ENCODE assay signal across 9 cellular contexts in genomic region chr6:6811151-6812002, GRCh38.
DNase-seq lines count a peak whose midpoint lies in the region; ATAC-seq and TF ChIP-seq lines count a peak whose summit lies in the region.
"Had no signal": no experiment of that assay in that cellular context is flagged by ENCODE, and none has a peak within 500 bp of the region (broad histone marks: within the 10 kb centered on the region; RNA-seq: fewer than 3 reads in every experiment).

No MANE protein-coding gene starts in this region.

- no peaks in the 10 kb centered on the region for H3K36me3 Mint-ChIP-seq in activated CD4-positive, alpha-beta memory T cell treated with anti-CD3 and anti-CD28 coated beads, Interleukin-2, amount 10 ng/mL, durations not matched to agents 7 days and 5 days (ENCODE audit: low read depth)

- H3F3A ChIP-seq in Loucy (ENCODE audit: low read depth) = no peaks in the 10 kb centered on the region

- no peaks in the 10 kb centered on the region for H3K9me2 ChIP-seq in Loucy (replicated peaks; ENCODE audit: low read depth, low read length)

- ATAC-seq in Right ventricle myocardium superior (ENCODE audit: poor library complexity) (peak; percentile 49), HG03135 (IDR thresholded peaks at IDR 0.05; ENCODE audit: unreplicated experiment) (no peak), HG02884 (IDR thresholded peaks at IDR 0.05; ENCODE audit: unreplicated experiment) (no peak)

- no peaks in the 10 kb centered on the region for H3K27me3 ChIP-seq in Loucy (ENCODE audit: insufficient read depth, low read length, poor library complexity, severe bottlenecking)
- H3K27me3 ChIP-seq: uterus had no signal

- POLR2A ChIA-PET in activated CD4-positive, alpha-beta memory T cell treated with anti-CD3 and anti-CD28 coated beads, Interleukin-2, amount 10 ng/mL, durations not matched to agents 7 days and 5 days (lab: Charles Lee) = interaction anchor here (0.9 to 1.2 kb wide), 3 partner anchors 12 to 61 kb away, joined by 3 read pairs; no protein-coding TSS in a partner anchor

- intact Hi-C loops in Right ventricle myocardium superior (cut with DNase I) = no loop called here

- H3K4me1 Mint-ChIP-seq in activated CD4-positive, alpha-beta memory T cell treated with anti-CD3 and anti-CD28 coated beads, Interleukin-2, amount 10 ng/mL, durations not matched to agents 7 days and 5 days = peaks cover 29% of the 10 kb centered on the region

- no peaks in the 10 kb centered on the region for H4K20me1 ChIP-seq in Loucy (ENCODE audit: insufficient read depth, low read length, poor library complexity, severe bottlenecking)

- no peaks in the 10 kb centered on the region for H3K79me2 ChIP-seq in Loucy (ENCODE audit: insufficient read depth, low read length)

- no peaks in the 10 kb centered on the region for H3K9me3 ChIP-seq in Loucy (ENCODE audit: insufficient read depth, low read depth, low read length)
- H3K9me3 ChIP-seq: uterus had no signal

- H3K4me2 ChIP-seq in Loucy (ENCODE audit: low read depth, low read length, poor library complexity, severe bottlenecking) = peak overlapping the region; percentile 3

- H3K9ac ChIP-seq in Loucy (ENCODE audit: low read depth, low read length, poor library complexity, severe bottlenecking) = no peak overlapping the region

- peaks cover 14% of the 10 kb centered on the region for H3K27me3 Mint-ChIP-seq in activated CD4-positive, alpha-beta memory T cell treated with anti-CD3 and anti-CD28 coated beads, Interleukin-2, amount 10 ng/mL, durations not matched to agents 7 days and 5 days

- peak overlapping the region; percentile 67 for H3K27ac Mint-ChIP-seq in activated CD4-positive, alpha-beta memory T cell treated with anti-CD3 and anti-CD28 coated beads, Interleukin-2, amount 10 ng/mL, durations not matched to agents 7 days and 5 days

- H2AFZ ChIP-seq in Loucy (ENCODE audit: low read length) = no peak overlapping the region

- no peak for TF ChIP-seq CTCF in Loucy (conservative IDR thresholded peaks at IDR 0.05; ENCODE audit: low read length)

- H3K36me3 ChIP-seq in Loucy (ENCODE audit: insufficient read depth, low read length) = no peaks in the 10 kb centered on the region
- H3K36me3 ChIP-seq: uterus had no signal

- H3K4me3 Mint-ChIP-seq in activated CD4-positive, alpha-beta memory T cell treated with anti-CD3 and anti-CD28 coated beads, Interleukin-2, amount 10 ng/mL, durations not matched to agents 7 days and 5 days = peak overlapping the region; percentile 71

- CTCF ChIA-PET in activated CD4-positive, alpha-beta memory T cell treated with anti-CD3 and anti-CD28 coated beads, Interleukin-2, amount 10 ng/mL, durations not matched to agents 7 days and 5 days (lab: Charles Lee) = no interaction called here

- no peak overlapping the region for H3K4me3 ChIP-seq in Loucy (ENCODE audit: low read length, poor library complexity, severe bottlenecking)

- peak; percentile 34 for DNase-seq in GM03348 (ENCODE audit: low spot score)
- peak; percentile 37 for DNase-seq in activated CD4-positive, alpha-beta memory T cell treated with anti-CD3 and anti-CD28 coated beads, Interleukin-2, amount 10 ng/mL, durations not matched to agents 7 days and 5 days
- no peak for DNase-seq in Right ventricle myocardium superior
- DNase-seq in pulmonary artery endothelial cell (ENCODE audit: low read depth, low spot score) = peak; percentile 69
- DNase-seq in NCI-H524 treated with DMSO at 0.1 percent for 48 hours (lab: John Stamatoyannopoulos, UW) = no peak

- H3K4me1 ChIP-seq in Loucy (ENCODE audit: insufficient read depth, low read length, poor library complexity, severe bottlenecking) = peaks cover 9% of the 10 kb centered on the region
- H3K4me1 ChIP-seq: uterus had no signal

- no peaks in the 10 kb centered on the region for H3K9me3 Mint-ChIP-seq in activated CD4-positive, alpha-beta memory T cell treated with anti-CD3 and anti-CD28 coated beads, Interleukin-2, amount 10 ng/mL, durations not matched to agents 7 days and 5 days

Comparison
In these comparisons a context has a peak if more than half of its experiments do, and no peak if none do; other contexts are left out.
1. DNase-seq: peak in GM03348 (single experiment), activated CD4-positive, alpha-beta memory T cell treated with anti-CD3 and anti-CD28 coated beads, Interleukin-2, amount 10 ng/mL, durations not matched to agents 7 days and 5 days (single experiment) and pulmonary artery endothelial cell (single experiment); none in Right ventricle myocardium superior (single experiment) and NCI-H524 treated with DMSO at 0.1 percent for 48 hours (single experiment).